Comparison of ENCODE assay signal across 10 cellular contexts in the genomic region with DNA sequence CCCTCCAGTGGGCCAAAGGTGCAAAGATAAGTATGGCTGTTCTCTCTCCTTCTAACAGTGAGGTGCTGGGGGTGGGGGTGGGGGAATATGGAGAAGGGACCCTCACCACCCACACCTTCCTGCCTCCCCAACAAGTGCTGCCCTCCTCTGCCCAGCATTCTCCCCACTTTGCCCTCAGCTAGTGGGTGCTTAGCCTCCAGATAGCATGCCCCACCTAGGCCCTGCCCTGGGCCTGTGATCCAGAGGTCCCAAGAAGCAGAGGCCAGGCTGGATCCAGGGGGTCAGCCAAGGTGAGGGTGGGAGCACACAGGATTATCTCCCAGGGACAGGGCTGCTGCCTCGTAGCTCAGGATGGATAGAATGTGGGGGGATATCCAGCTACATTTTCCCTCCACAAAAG. TPM values are rescaled to one million over a fixed set of nuclear protein-coding genes. Genes with fewer than 3 reads are reported as not detected.
DNase-seq lines count a peak whose midpoint lies in the region; ATAC-seq and TF ChIP-seq lines count a peak whose summit lies in the region.
"Had no signal": no experiment of that assay in that cellular context is flagged by ENCODE, and none has a peak within 500 bp of the region (broad histone marks: within the 10 kb centered on the region; RNA-seq: fewer than 3 reads in every experiment).

No MANE protein-coding gene starts in this region.

- peak overlapping the region; percentile 88 for H3K4me3 ChIP-seq in AG09309 (ENCODE audit: control insufficient read depth, low read depth, low read length)
- no peak overlapping the region for H3K4me3 ChIP-seq in KMS-11 (IDR thresholded peaks at IDR 0.05; ENCODE audit: insufficient read depth, low read depth, low read length)
- H3K4me3 ChIP-seq in colonic mucosa = no peak overlapping the region
- peak overlapping the region; percentile 96 for H3K4me3 ChIP-seq in naive thymus-derived CD4-positive, alpha-beta T cell (ENCODE audit: low read length)

- H3K9me3 ChIP-seq in colonic mucosa = no peaks in the 10 kb centered on the region
- H3K9me3 ChIP-seq in naive thymus-derived CD4-positive, alpha-beta T cell (ENCODE audit: control insufficient read depth in 2 of 3, low read length in 3 of 3) = no peaks in the 10 kb centered on the region

- H3K36me3 ChIP-seq in KMS-11 (ENCODE audit: insufficient read depth) (no peaks in the 10 kb centered on the region), colonic mucosa (no peaks in the 10 kb centered on the region)
- no peaks in the 10 kb centered on the region for H3K36me3 ChIP-seq in naive thymus-derived CD4-positive, alpha-beta T cell (ENCODE audit: control insufficient read depth in 2 of 3, insufficient read depth in 3 of 3, low read length in 3 of 3)
- H3K36me3 ChIP-seq: cardiac muscle cell had no signal

- no peaks in the 10 kb centered on the region for H3K9me3 Mint-ChIP-seq in naive thymus-derived CD4-positive, alpha-beta T cell

- H3K36me3 Mint-ChIP-seq in naive thymus-derived CD4-positive, alpha-beta T cell = no peaks in the 10 kb centered on the region

- peak overlapping the region in 2 of 9 donors; percentile 39 to 43 for H3K27ac Mint-ChIP-seq in naive thymus-derived CD4-positive, alpha-beta T cell

- peak overlapping the region in 9 of 10 donors; percentile 78 to 94 (median 88) for H3K4me3 Mint-ChIP-seq in naive thymus-derived CD4-positive, alpha-beta T cell

- no peak for ATAC-seq in naive thymus-derived CD4-positive, alpha-beta T cell

- no peak overlapping the region for H3K27ac ChIP-seq in KMS-11
- H3K27ac ChIP-seq in colonic mucosa = no peak overlapping the region
- H3K27ac ChIP-seq in naive thymus-derived CD4-positive, alpha-beta T cell (ENCODE audit: low read depth, low read length) = no peak overlapping the region
- H3K27ac ChIP-seq: cardiac muscle cell had no signal

- TF ChIP-seq CTCF in AG09309 (IDR thresholded peaks at IDR 0.05; ENCODE audit: control insufficient read depth, insufficient read depth, low read depth, low read length, missing control alignments) (no peak), KMS-11 (conservative IDR thresholded peaks at IDR 0.05; ENCODE audit: low read depth, low read length) (no peak), colonic mucosa (IDR thresholded peaks at IDR 0.05) (no peak)

- H3K4me1 Mint-ChIP-seq in naive thymus-derived CD4-positive, alpha-beta T cell = peaks cover 11 to 32% (median 21%) of the 10 kb centered on the region in 7 donors

- H2AFZ ChIP-seq in KMS-11 (ENCODE audit: low read depth) = no peak overlapping the region

- H3K27me3 Mint-ChIP-seq in naive thymus-derived CD4-positive, alpha-beta T cell = no peaks in the 10 kb centered on the region

- intact Hi-C loops in colonic mucosa (cut with DNase I) = no loop called here
- intact Hi-C loops in naive thymus-derived CD4-positive, alpha-beta T cell (cut with micrococcal nuclease) = loop anchor here (5.0 to 10.0 kb wide), 5 partner anchors 81 to 1358 kb away; partner anchors contain the start of genes CDS2 (in 1 of the 2), MAVS (in 1 of the 2) and RNF24 (in 1 of the 2)

- POLR2A ChIA-PET in naive thymus-derived CD4-positive, alpha-beta T cell (lab: Charles Lee) = interaction anchor here (0.5 to 0.7 kb wide), 2 partner anchors 50 to 52 kb away, joined by 3 read pairs; no protein-coding TSS in a partner anchor

- no peaks in the 10 kb centered on the region for H3K27me3 ChIP-seq in KMS-11 (ENCODE audit: insufficient read depth, low read depth)
- H3K27me3 ChIP-seq in colonic mucosa = no peaks in the 10 kb centered on the region
- no peaks in the 10 kb centered on the region for H3K27me3 ChIP-seq in naive thymus-derived CD4-positive, alpha-beta T cell (ENCODE audit: control insufficient read depth in 2 of 2, insufficient read depth in 2 of 2, low read length in 2 of 2)
- H3K27me3 ChIP-seq: cardiac muscle cell had no signal

- no peak for DNase-seq in AG09309 (ENCODE audit: low read depth)
- no peak for DNase-seq in colonic mucosa
- DNase-seq in naive thymus-derived CD4-positive, alpha-beta T cell = no peak
- no peak for DNase-seq in NCI-H510A treated with DMSO at 0.1 percent for 48 hours (lab: John Stamatoyannopoulos, UW)
- no peak for DNase-seq in stimulated activated CD4-positive, alpha-beta T cell treated with anti-CD3 and anti-CD28 coated beads, Interleukin-2, amount 100 ng/mL, for 48 hours
- DNase-seq in GOT3 (lab: John Stamatoyannopoulos, UW) = no peak
- no peak for DNase-seq in amniotic stem cell (lab: John Stamatoyannopoulos, UW)

- H3K4me1 ChIP-seq in KMS-11 (ENCODE audit: low read depth, poor library complexity, severe bottlenecking) = peaks cover 5% of the 10 kb centered on the region
- no peaks in the 10 kb centered on the region for H3K4me1 ChIP-seq in colonic mucosa
- H3K4me1 ChIP-seq in naive thymus-derived CD4-positive, alpha-beta T cell (ENCODE audit: control insufficient read depth in 2 of 2, insufficient read depth in 2 of 2, low read length in 2 of 2) = peaks cover 6 to 13% of the 10 kb centered on the region in 2 donors

- no peaks in the 10 kb centered on the region for H3K79me2 ChIP-seq in KMS-11 (ENCODE audit: insufficient read depth, low read depth)

- peak overlapping the region; percentile 76 for H3K4me2 ChIP-seq in KMS-11

- CTCF ChIA-PET in naive thymus-derived CD4-positive, alpha-beta T cell (lab: Charles Lee) = interaction anchor here (0.7 to 4.0 kb wide), 4 partner anchors 9 to 409 kb away, joined by 4 to 24 read pairs (median 9); no protein-coding TSS in a partner anchor

- H3K9ac ChIP-seq in KMS-11 = no peak overlapping the region; the same call in 1 of the 2 replicates
- H3K9ac ChIP-seq in colonic mucosa (ENCODE audit: low read depth in 2 of 2, low read length in 2 of 2) = peak overlapping the region; percentile 59 to 73

- no peaks in the 10 kb centered on the region for H4K20me1 ChIP-seq in KMS-11 (ENCODE audit: insufficient read depth)

RNA-seq across cellular contexts. Expression of gene ADISSP, which starts 1.2 kb away (rescaled TPM):
- 10 to 100 TPM; 20.6 to 37.7 TPM for total RNA-seq in colonic mucosa
- total RNA-seq in naive thymus-derived CD4-positive, alpha-beta T cell = 10 to 100 TPM; 14.0 to 27.4 (median 18.4) TPM
- 10 to 100 TPM; 20.7 to 21.7 TPM for polyA plus RNA-seq in naive thymus-derived CD4-positive, alpha-beta T cell

RNA-seq across cellular contexts. Expression of gene SPEF1, which starts 14.9 kb away (rescaled TPM):
- not detected for total RNA-seq in colonic mucosa
- under 1 TPM in 3 of 5 experiments, not detected in 2; 0.24 to 0.32 (median 0.29) TPM for total RNA-seq in naive thymus-derived CD4-positive, alpha-beta T cell
- polyA plus RNA-seq in naive thymus-derived CD4-positive, alpha-beta T cell = not detected
- total RNA-seq: RPMI7951 had no signal

RNA-seq across cellular contexts. Expression of gene CENPB, which starts 20.2 kb away (rescaled TPM):
- total RNA-seq in colonic mucosa = 10 to 100 TPM; 65.6 to 93.3 TPM
- total RNA-seq in naive thymus-derived CD4-positive, alpha-beta T cell = 10 to 100 TPM; 35.3 to 73.6 (median 50.0) TPM
- 1 to 10 TPM; 1.3 to 1.8 TPM for polyA plus RNA-seq in naive thymus-derived CD4-positive, alpha-beta T cell

RNA-seq across cellular contexts. Expression of gene CDC25B, which starts 29.7 kb away (rescaled TPM):
- 10 to 100 TPM; 41.9 to 65.5 TPM for total RNA-seq in colonic mucosa
- total RNA-seq in naive thymus-derived CD4-positive, alpha-beta T cell = 100 to 1,000 TPM; 166 to 392 (median 281) TPM
- polyA plus RNA-seq in naive thymus-derived CD4-positive, alpha-beta T cell = 10 to 100 TPM; 37.0 to 45.7 TPM

RNA-seq across cellular contexts. Expression of gene HSPA12B, which starts 33.9 kb away (rescaled TPM):
- 1 to 10 TPM; 1.5 to 1.7 TPM for total RNA-seq in colonic mucosa
- total RNA-seq in naive thymus-derived CD4-positive, alpha-beta T cell = not detected
- polyA plus RNA-seq in naive thymus-derived CD4-positive, alpha-beta T cell = under 1 TPM; 0.09 to 0.20 TPM
- total RNA-seq: RPMI7951 had no signal
- polyA plus RNA-seq: cardiac muscle cell had no signal

Comparison
In these comparisons a context has a peak if more than half of its experiments do, and no peak if none do; other contexts are left out.
1. H3K4me3 ChIP-seq: peak in AG09309 (single experiment) and naive thymus-derived CD4-positive, alpha-beta T cell (single experiment); none in KMS-11 (single experiment) and colonic mucosa (single experiment).